ENCODE assay signal across 14 cellular contexts in genomic region chr4:57132746-57133142, GRCh38. TPM values are rescaled to one million over a fixed set of nuclear protein-coding genes. Genes with fewer than 3 reads are reported as not detected.
"Had no signal": no experiment of that assay in that cellular context is flagged by ENCODE, and none has a peak within 500 bp of the region (broad histone marks: within the 10 kb centered on the region; RNA-seq: fewer than 3 reads in every experiment).

No MANE protein-coding gene starts in this region.

- H3K36me3 ChIP-seq: gastrocnemius medialis, neutrophil, tibial nerve, WERI-Rb-1 had no signal

- H3K4me3 ChIP-seq: gastrocnemius medialis, tibial nerve had no signal

- H3K27ac ChIP-seq: gastrocnemius medialis, neutrophil, tibial nerve, WERI-Rb-1 had no signal

- H3K27ac Mint-ChIP-seq: activated CD4-positive, alpha-beta T cell treated with anti-CD3 and anti-CD28 coated beads for 36 hours; activated CD8-positive, alpha-beta T cell treated with anti-CD3 and anti-CD28 coated beads for 36 hours; stimulated activated effector memory CD8-positive, alpha-beta T cell treated with anti-CD3 and anti-CD28 coated beads, Interleukin-12 subunit alpha, Interleukin-12 subunit beta, amount 100 ng/mL, for 72 hours had no signal

- DNase-seq: activated CD4-positive, alpha-beta T cell treated with anti-CD3 and anti-CD28 coated beads for 36 hours; activated CD8-positive, alpha-beta memory T cell treated with anti-CD3 and anti-CD28 coated beads, Interleukin-2, amount 50 U/mL, for 4 hours; activated CD8-positive, alpha-beta T cell treated with anti-CD3 and anti-CD28 coated beads for 36 hours; activated naive CD4-positive, alpha-beta T cell; aorta; gastrocnemius medialis; left ventricle myocardium superior; right cardiac atrium; small intestine; WERI-Rb-1 had no signal

- H3K9me3 Mint-ChIP-seq: stimulated activated effector memory CD8-positive, alpha-beta T cell treated with anti-CD3 and anti-CD28 coated beads, Interleukin-12 subunit alpha, Interleukin-12 subunit beta, amount 100 ng/mL, for 72 hours had no signal

- FAIRE-seq: colon, small intestine had no signal

- H3K27me3 ChIP-seq: gastrocnemius medialis, neutrophil, tibial nerve had no signal

- H3K4me1 ChIP-seq: gastrocnemius medialis had no signal

- H3K4me3 Mint-ChIP-seq: activated CD4-positive, alpha-beta T cell treated with anti-CD3 and anti-CD28 coated beads for 36 hours; activated CD8-positive, alpha-beta T cell treated with anti-CD3 and anti-CD28 coated beads for 36 hours; stimulated activated effector memory CD8-positive, alpha-beta T cell treated with anti-CD3 and anti-CD28 coated beads, Interleukin-12 subunit alpha, Interleukin-12 subunit beta, amount 100 ng/mL, for 72 hours had no signal

- ATAC-seq: activated CD4-positive, alpha-beta T cell treated with anti-CD3 and anti-CD28 coated beads for 36 hours; activated CD8-positive, alpha-beta T cell treated with anti-CD3 and anti-CD28 coated beads for 36 hours; gastrocnemius medialis; stimulated activated effector memory CD8-positive, alpha-beta T cell treated with anti-CD3 and anti-CD28 coated beads, Interleukin-12 subunit alpha, Interleukin-12 subunit beta, amount 100 ng/mL, for 72 hours had no signal

- H3K9me3 ChIP-seq: gastrocnemius medialis, neutrophil had no signal

- H3K36me3 Mint-ChIP-seq: stimulated activated effector memory CD8-positive, alpha-beta T cell treated with anti-CD3 and anti-CD28 coated beads, Interleukin-12 subunit alpha, Interleukin-12 subunit beta, amount 100 ng/mL, for 72 hours had no signal

- H3K4me1 Mint-ChIP-seq: activated CD4-positive, alpha-beta T cell treated with anti-CD3 and anti-CD28 coated beads for 36 hours; stimulated activated effector memory CD8-positive, alpha-beta T cell treated with anti-CD3 and anti-CD28 coated beads, Interleukin-12 subunit alpha, Interleukin-12 subunit beta, amount 100 ng/mL, for 72 hours had no signal

RNA-seq across cellular contexts. Expression of gene IGFBP7, which starts 22.6 kb away (rescaled TPM):
- total RNA-seq: activated CD4-positive, alpha-beta T cell treated with anti-CD3 and anti-CD28 coated beads for 36 hours; activated CD8-positive, alpha-beta T cell treated with anti-CD3 and anti-CD28 coated beads for 36 hours had no signal
